ENCODE assay signal across 10 cellular contexts in the genomic region with DNA sequence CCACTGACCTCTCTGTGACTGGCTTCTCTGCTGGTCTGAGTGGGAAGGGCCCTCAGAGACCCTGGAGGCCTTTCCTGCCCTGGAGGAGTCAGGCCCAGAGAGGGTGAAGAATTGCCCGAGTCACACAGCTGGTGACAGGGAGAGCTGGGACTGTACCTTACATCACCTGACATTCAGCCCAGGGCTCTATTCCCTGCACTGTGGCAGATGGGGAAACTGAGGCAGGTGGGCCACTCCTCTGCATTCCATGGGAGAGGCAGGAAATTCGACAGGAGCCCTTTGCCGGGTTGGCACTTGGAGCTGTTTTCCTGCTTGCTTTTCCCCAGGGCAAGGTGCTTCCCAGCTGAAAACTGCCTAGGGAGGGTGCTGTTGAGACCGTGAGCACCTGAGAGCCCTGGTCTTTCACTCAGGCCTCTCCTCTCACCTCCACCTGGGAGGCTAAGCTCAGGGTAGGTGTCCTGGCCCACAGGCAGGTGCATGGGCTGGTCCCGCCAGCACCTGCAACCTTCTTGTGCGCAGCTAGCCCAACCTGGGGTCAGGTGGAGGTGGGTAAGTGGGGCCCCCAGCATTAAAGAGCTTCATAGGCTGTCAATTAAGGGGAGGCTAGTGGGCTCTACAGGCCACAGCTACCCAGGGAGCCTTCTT. TPM values are rescaled to one million over a fixed set of nuclear protein-coding genes. Genes with fewer than 3 reads are reported as not detected.
A peak's percentile ranks its signal among the peaks of the same experiment; 100 is the strongest.
DNase-seq lines count a peak whose midpoint lies in the region; ATAC-seq and TF ChIP-seq lines count a peak whose summit lies in the region.
"Had no signal": no experiment of that assay in that cellular context is flagged by ENCODE, and none has a peak within 500 bp of the region (broad histone marks: within the 10 kb centered on the region; RNA-seq: fewer than 3 reads in every experiment).

No MANE protein-coding gene starts in this region.

- TF ChIP-seq CTCF in left ventricle myocardium inferior (IDR thresholded peaks at IDR 0.05; ENCODE audit: borderline replicate concordance) (no peak), lower lobe of right lung (IDR thresholded peaks at IDR 0.05) (no peak), vagina (IDR thresholded peaks at IDR 0.05) (no peak)

- TF ChIP-seq POLR2A in vagina (IDR thresholded peaks at IDR 0.05): no peak

- DNase-seq in left ventricle myocardium inferior: no peak
- no peak for DNase-seq in cardiac septum (ENCODE audit: low spot score)
- no peak for DNase-seq in activated T-cell treated with anti-CD3 and anti-CD28 coated beads, Interleukin-2, amount 50 U/mL, for 4 hours
- DNase-seq in lower lobe of right lung: no peak
- no peak for DNase-seq in vagina (ENCODE audit: extremely low spot score in 2 of 2)
- no peak for DNase-seq in amniotic stem cell (lab: John Stamatoyannopoulos, UW)

- H3K27me3 Mint-ChIP-seq in activated T-cell treated with anti-CD3 and anti-CD28 coated beads, Interleukin-2, amount 50 U/mL, for 4 hours (ENCODE audit: low read depth): no peaks in the 10 kb centered on the region

- H3K4me3 ChIP-seq in left ventricle myocardium inferior: peak overlapping the region; percentile 42
- H3K4me3 ChIP-seq in lower lobe of right lung: peak overlapping the region; percentile 50
- peak overlapping the region in 1 of 2 donors; percentile 24 for H3K4me3 ChIP-seq in vagina
- H3K4me3 ChIP-seq: hepatocyte, SK-N-MC had no signal

- peaks cover 3% of the 10 kb centered on the region for H3K27me3 ChIP-seq in left ventricle myocardium inferior (ENCODE audit: low read depth)
- H3K27me3 ChIP-seq in lower lobe of right lung (ENCODE audit: low read depth): no peaks in the 10 kb centered on the region
- H3K27me3 ChIP-seq in vagina: no peaks in the 10 kb centered on the region
- H3K27me3 ChIP-seq: hepatocyte had no signal

- peaks cover 97% of the 10 kb centered on the region for H3K4me1 Mint-ChIP-seq in activated T-cell treated with anti-CD3 and anti-CD28 coated beads, Interleukin-2, amount 50 U/mL, for 4 hours (ENCODE audit: low read depth)

- H3K36me3 ChIP-seq in left ventricle myocardium inferior: no peaks in the 10 kb centered on the region
- H3K36me3 ChIP-seq in lower lobe of right lung: no peaks in the 10 kb centered on the region
- H3K36me3 ChIP-seq in vagina: no peaks in the 10 kb centered on the region

- peak overlapping the region; percentile 93 for H3K4me3 Mint-ChIP-seq in activated T-cell treated with anti-CD3 and anti-CD28 coated beads, Interleukin-2, amount 50 U/mL, for 4 hours

- H3K27ac ChIP-seq in left ventricle myocardium inferior (replicated peaks) (peak overlapping the region; percentile 58), lower lobe of right lung (peak overlapping the region; percentile 85), vagina (peak overlapping the region; percentile 48)
- H3K27ac ChIP-seq: hepatocyte, SK-N-MC had no signal

- ATAC-seq in activated T-cell treated with anti-CD3 and anti-CD28 coated beads, Interleukin-2, amount 50 U/mL, for 4 hours: no peak
- ATAC-seq in lower lobe of right lung (no peak), HG02884 (IDR thresholded peaks at IDR 0.05; ENCODE audit: unreplicated experiment) (no peak), HG03039 (IDR thresholded peaks at IDR 0.05; ENCODE audit: unreplicated experiment) (no peak)

- peaks cover 6% of the 10 kb centered on the region for H3K9me3 ChIP-seq in left ventricle myocardium inferior (replicated peaks)
- no peaks in the 10 kb centered on the region for H3K9me3 ChIP-seq in lower lobe of right lung
- no peaks in the 10 kb centered on the region for H3K9me3 ChIP-seq in vagina

- intact Hi-C loops in left ventricle myocardium inferior (cut with micrococcal nuclease) (no loop called here), cardiac septum (cut with DNase I) (no loop called here), lower lobe of right lung (cut with DNase I) (no loop called here), vagina (cut with DNase I) (no loop called here)

- H3K4me1 ChIP-seq in left ventricle myocardium inferior (peaks cover 3% of the 10 kb centered on the region), lower lobe of right lung (peaks cover 62% of the 10 kb centered on the region), vagina (peaks cover 4% of the 10 kb centered on the region)

- peaks cover 8% of the 10 kb centered on the region for H3K36me3 Mint-ChIP-seq in activated T-cell treated with anti-CD3 and anti-CD28 coated beads, Interleukin-2, amount 50 U/mL, for 4 hours (ENCODE audit: insufficient read depth)

- peaks cover 4% of the 10 kb centered on the region for H3K9me3 Mint-ChIP-seq in activated T-cell treated with anti-CD3 and anti-CD28 coated beads, Interleukin-2, amount 50 U/mL, for 4 hours

RNA-seq across cellular contexts. Expression of a gene that starts 8.5 kb away (rescaled TPM):
- total RNA-seq in left ventricle myocardium inferior: 9.7 TPM
- total RNA-seq in cardiac septum: 6.2 TPM
- total RNA-seq in activated T-cell treated with anti-CD3 and anti-CD28 coated beads, Interleukin-2, amount 50 U/mL, for 4 hours: 10 to 100 TPM; 61.7 to 77.6 (median 70.7) TPM
- 115 TPM for total RNA-seq in lower lobe of right lung
- total RNA-seq in vagina: 18.9 TPM
